In the genomic region with DNA sequence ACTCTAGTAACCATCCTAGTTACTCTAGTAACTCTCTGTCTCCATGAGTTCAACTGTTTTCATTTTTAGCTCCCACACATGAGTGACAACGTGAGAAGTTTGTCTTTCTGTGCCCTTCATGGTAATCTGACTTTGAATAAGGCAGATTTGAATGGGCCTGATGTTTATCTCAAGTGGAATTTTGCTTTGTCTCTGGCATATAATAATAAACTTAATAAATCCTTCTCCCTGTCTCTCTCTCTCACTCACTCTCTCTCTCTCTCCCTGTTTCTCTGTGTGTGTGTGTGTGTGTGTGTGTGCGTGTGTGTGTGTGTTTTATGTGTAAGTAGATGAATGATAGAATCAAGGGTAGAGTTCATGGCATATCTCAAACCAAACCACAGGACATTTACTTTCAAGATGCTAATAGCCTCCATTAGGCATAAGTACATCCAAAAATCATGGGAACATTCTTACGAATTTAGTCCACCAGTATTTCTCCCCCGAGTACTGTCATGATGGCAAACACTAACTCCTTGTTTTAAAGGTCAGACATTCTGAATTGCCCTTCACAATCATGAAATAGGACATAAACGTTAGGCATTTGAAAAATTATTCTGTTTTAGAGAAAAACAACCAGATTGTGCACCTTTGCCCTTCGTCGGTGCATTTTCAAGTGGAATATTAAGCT, we compare ENCODE assay signal across 27 cellular contexts.
DNase-seq lines count a peak whose midpoint lies in the region; ATAC-seq, FAIRE-seq and TF ChIP-seq lines count a peak whose summit lies in the region.
"Had no signal": no experiment of that assay in that cellular context is flagged by ENCODE, and none has a peak within 500 bp of the region (broad histone marks: within the 10 kb centered on the region; RNA-seq: fewer than 3 reads in every experiment).

No MANE protein-coding gene starts in this region.

- no peaks in the 10 kb centered on the region for H4K20me1 ChIP-seq in HepG2 (ENCODE audit: insufficient read depth, low read length)

- H3K79me2 ChIP-seq in parathyroid adenoma (no peaks in the 10 kb centered on the region), HepG2 (ENCODE audit: insufficient read depth, low read length) (no peaks in the 10 kb centered on the region)

- TF ChIP-seq RAD21 in HepG2 (CRISPR knock-in tag; IDR thresholded peaks at IDR 0.05) = no peak

- ATAC-seq in SK-N-SH treated with all-trans-retinoic acid at 6 μM for 48 hours = no peak
- no peak for ATAC-seq in HG03095 (IDR thresholded peaks at IDR 0.05; ENCODE audit: unreplicated experiment)
- ATAC-seq in HepG2 = no peak
- ATAC-seq in HG03442 (IDR thresholded peaks at IDR 0.05; ENCODE audit: unreplicated experiment) = no peak
- ATAC-seq: foreskin keratinocyte; stimulated activated naive CD8-positive, alpha-beta T cell treated with anti-CD3 and anti-CD28 coated beads, Interleukin-15, Interleukin-2, amounts not matched to agents 100 U/mL and 50 U/mL, for 24 hours had no signal

- peak overlapping the region; percentile 96 for H3K27ac ChIP-seq in parathyroid adenoma
- H3K27ac ChIP-seq in HepG2 (ENCODE audit: extremely low read length, insufficient read depth, low read length) = no peak overlapping the region
- H3K27ac ChIP-seq: 22Rv1, ascending aorta, esophagus muscularis mucosa, foreskin keratinocyte, heart right ventricle, testis, vagina had no signal

- POLR2A ChIA-PET in HepG2 (lab: Yijun Ruan, JAX) = no interaction called here

- H3K9me3 ChIP-seq in parathyroid adenoma (ENCODE audit: control insufficient read depth, low read length) (no peaks in the 10 kb centered on the region), HepG2 (ENCODE audit: low read length) (no peaks in the 10 kb centered on the region)
- H3K9me3 ChIP-seq: ascending aorta, esophagus muscularis mucosa, heart right ventricle, testis, vagina had no signal

- no peak for FAIRE-seq in HepG2 (lab: Jason Lieb, UNC)
- FAIRE-seq: D721Med, GM19239 had no signal

- H3K36me3 ChIP-seq in parathyroid adenoma (ENCODE audit: control insufficient read depth, insufficient read depth, low read length) = no peaks in the 10 kb centered on the region
- no peaks in the 10 kb centered on the region for H3K36me3 ChIP-seq in HepG2 (replicated peaks in 1 of 2; ENCODE audit: control insufficient read depth in 1 of 2, insufficient read depth in 2 of 2, low read length in 2 of 2)
- H3K36me3 ChIP-seq: ascending aorta, esophagus muscularis mucosa, heart right ventricle, vagina had no signal

- H2AFZ ChIP-seq in parathyroid adenoma (peak overlapping the region; percentile 58), HepG2 (ENCODE audit: low read length) (no peak overlapping the region)

- intact Hi-C loops in HepG2 (cut with micrococcal nuclease; ENCODE audit: unreplicated experiment) = no loop called here

- H3K4me3 ChIP-seq in parathyroid adenoma (ENCODE audit: low read depth, low read length) (peak overlapping the region; percentile 24), HepG2 (replicated peaks in 1 of 3; ENCODE audit: insufficient read depth in 1 of 3, low read depth in 2 of 3, low read length in 3 of 3) (no peak overlapping the region)
- H3K4me3 ChIP-seq: ascending aorta, esophagus muscularis mucosa, heart right ventricle, testis, vagina had no signal

- 26% methylated on average over 7 of the region's 7 CpGs for WGBS in HepG2 (ENCODE audit: low lambda C conversion rate)

- BruUV-seq in HepG2 (replicated peaks; lab: Mats Ljungman, UMichigan) = no TSS peak

- DNase-seq in DMS 273 (lab: John Stamatoyannopoulos, UW; ENCODE audit: unreplicated experiment) (peak; percentile 37), DMS 273 treated with DMSO at 0.1 percent for 48 hours (lab: John Stamatoyannopoulos, UW) (no peak), NCI-H1092 treated with DMSO at 0.1 percent for 48 hours (lab: John Stamatoyannopoulos, UW) (peak; percentile 89), HepG2 (ENCODE audit: low spot score) (no peak)
- DNase-seq: activated CD4-positive, alpha-beta T cell treated with anti-CD3 and anti-CD28 coated beads for 1 hour; activated effector memory CD4-positive, alpha-beta T cell treated with Interleukin-2 at 50 U/mL for 16 hours; activated naive CD8-positive, alpha-beta T cell treated with anti-CD3 and anti-CD28 coated beads for 36 hours; endodermal cell; foreskin keratinocyte; H7; heart right ventricle; mammary epithelial cell; NCI-H1436; NCI-H510A treated with DMSO at 0.1 percent for 48 hours; stimulated activated naive CD8-positive, alpha-beta T cell treated with anti-CD3 and anti-CD28 coated beads, Interleukin-15, Interleukin-2, amounts not matched to agents 100 U/mL and 50 U/mL, for 24 hours; T-helper 2 cell; testis had no signal

- H3K27me3 ChIP-seq in parathyroid adenoma (ENCODE audit: control insufficient read depth, insufficient read depth, low read length) = no peaks in the 10 kb centered on the region
- H3K27me3 ChIP-seq in HepG2 (ENCODE audit: control insufficient read depth in 1 of 2, insufficient read depth in 2 of 2, low read length in 2 of 2) = no peaks in the 10 kb centered on the region; a peak in 1 of 5 replicates
- H3K27me3 ChIP-seq: ascending aorta, esophagus muscularis mucosa, foreskin keratinocyte, testis, vagina had no signal

- in situ Hi-C loops in HepG2 (cut with HindIII; ENCODE audit: extremely low pct_ligation_motif_present, low pct_unique_long_range_greater_than_20kb) = no loop called here

- H3K4me2 ChIP-seq in parathyroid adenoma (ENCODE audit: low read length) = peak overlapping the region; percentile 4
- H3K4me2 ChIP-seq in HepG2 (ENCODE audit: low read depth, low read length) = no peak overlapping the region

- H3K4me1 ChIP-seq in parathyroid adenoma = peaks cover 4% of the 10 kb centered on the region
- no peaks in the 10 kb centered on the region for H3K4me1 ChIP-seq in HepG2 (ENCODE audit: insufficient read depth, low read length)
- H3K4me1 ChIP-seq: ascending aorta, foreskin keratinocyte, vagina had no signal

- TF ChIP-seq POLR2A in HepG2 (IDR thresholded peaks at IDR 0.05; ENCODE audit: insufficient read depth in 1 of 2, low read depth in 2 of 2, low read length in 2 of 2) = no peak

- TF ChIP-seq CTCF in parathyroid adenoma (IDR thresholded peaks at IDR 0.05) (no peak), HepG2 (CRISPR knock-in tag; IDR thresholded peaks at IDR 0.05) (no peak)

- CTCF ChIA-PET in HepG2 (lab: Yijun Ruan, JAX; ENCODE audit: low intra/inter-chr PET ratio, low total read pairs) = no interaction called here

- TF ChIP-seq EP300 in HepG2 (IDR thresholded peaks at IDR 0.05; ENCODE audit: low read depth in 2 of 2, low read length in 2 of 2) (no peak), HepG2 (CRISPR knock-in tag; IDR thresholded peaks at IDR 0.05; ENCODE audit: borderline replicate concordance) (no peak)

- no peak overlapping the region for H3K9ac ChIP-seq in parathyroid adenoma
- H3K9ac ChIP-seq in HepG2 (ENCODE audit: insufficient read depth, low read depth, low read length) = no peak overlapping the region

TF ChIP-seq in SK-N-SH treated with all-trans-retinoic acid at 6 μM for 48 hours, 23 proteins besides CTCF, POLR2A, EP300 and RAD21:
- no peak for TF ChIP-seq ZNF8 (CRISPR knock-in tag; IDR thresholded peaks at IDR 0.05)
- 0 out of 2 replicates have a peak, but pooled peaks have one; percentile 11 for TF ChIP-seq ISL1 (CRISPR knock-in tag; IDR thresholded peaks at IDR 0.05)

TF ChIP-seq in HepG2, 621 proteins besides CTCF, POLR2A, EP300 and RAD21 (continues in another document):
- TF ChIP-seq RARA (CRISPR knock-in tag; IDR thresholded peaks at IDR 0.05) = no peak
- TF ChIP-seq ZNF775 (CRISPR knock-in tag; IDR thresholded peaks at IDR 0.05; ENCODE audit: borderline replicate concordance) = no peak
- TF ChIP-seq, protein P1, sequence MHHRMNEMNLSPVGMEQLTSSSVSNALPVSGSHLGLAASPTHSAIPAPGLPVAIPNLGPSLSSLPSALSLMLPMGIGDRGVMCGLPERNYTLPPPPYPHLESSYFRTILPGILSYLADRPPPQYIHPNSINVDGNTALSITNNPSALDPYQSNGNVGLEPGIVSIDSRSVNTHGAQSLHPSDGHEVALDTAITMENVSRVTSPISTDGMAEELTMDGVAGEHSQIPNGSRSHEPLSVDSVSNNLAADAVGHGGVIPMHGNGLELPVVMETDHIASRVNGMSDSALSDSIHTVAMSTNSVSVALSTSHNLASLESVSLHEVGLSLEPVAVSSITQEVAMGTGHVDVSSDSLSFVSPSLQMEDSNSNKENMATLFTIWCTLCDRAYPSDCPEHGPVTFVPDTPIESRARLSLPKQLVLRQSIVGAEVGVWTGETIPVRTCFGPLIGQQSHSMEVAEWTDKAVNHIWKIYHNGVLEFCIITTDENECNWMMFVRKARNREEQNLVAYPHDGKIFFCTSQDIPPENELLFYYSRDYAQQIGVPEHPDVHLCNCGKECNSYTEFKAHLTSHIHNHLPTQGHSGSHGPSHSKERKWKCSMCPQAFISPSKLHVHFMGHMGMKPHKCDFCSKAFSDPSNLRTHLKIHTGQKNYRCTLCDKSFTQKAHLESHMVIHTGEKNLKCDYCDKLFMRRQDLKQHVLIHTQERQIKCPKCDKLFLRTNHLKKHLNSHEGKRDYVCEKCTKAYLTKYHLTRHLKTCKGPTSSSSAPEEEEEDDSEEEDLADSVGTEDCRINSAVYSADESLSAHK (CRISPR knock-in tag; IDR thresholded peaks at IDR 0.05; ENCODE audit: borderline replicate concordance) = no peak
- no peak for TF ChIP-seq ZNF367 (CRISPR knock-in tag; IDR thresholded peaks at IDR 0.05; ENCODE audit: borderline replicate concordance)
- no peak for TF ChIP-seq ZNF891 (CRISPR knock-in tag; IDR thresholded peaks at IDR 0.05)
- no peak for TF ChIP-seq NFE2L2 (IDR thresholded peaks at IDR 0.05; ENCODE audit: low read length)
- no peak for TF ChIP-seq HDAC2 (CRISPR knock-in tag; IDR thresholded peaks at IDR 0.05)
- TF ChIP-seq JDP2 (CRISPR knock-in tag; IDR thresholded peaks at IDR 0.05; ENCODE audit: borderline replicate concordance) = no peak
- TF ChIP-seq ZNF792 (CRISPR knock-in tag; IDR thresholded peaks at IDR 0.05) = no peak
- TF ChIP-seq RFX1 (IDR thresholded peaks at IDR 0.05) = no peak
- TF ChIP-seq ZNF343 (CRISPR knock-in tag; IDR thresholded peaks at IDR 0.05) = no peak
- no peak for TF ChIP-seq RARG (CRISPR knock-in tag; IDR thresholded peaks at IDR 0.05; ENCODE audit: low read depth)
- TF ChIP-seq, protein P2, sequence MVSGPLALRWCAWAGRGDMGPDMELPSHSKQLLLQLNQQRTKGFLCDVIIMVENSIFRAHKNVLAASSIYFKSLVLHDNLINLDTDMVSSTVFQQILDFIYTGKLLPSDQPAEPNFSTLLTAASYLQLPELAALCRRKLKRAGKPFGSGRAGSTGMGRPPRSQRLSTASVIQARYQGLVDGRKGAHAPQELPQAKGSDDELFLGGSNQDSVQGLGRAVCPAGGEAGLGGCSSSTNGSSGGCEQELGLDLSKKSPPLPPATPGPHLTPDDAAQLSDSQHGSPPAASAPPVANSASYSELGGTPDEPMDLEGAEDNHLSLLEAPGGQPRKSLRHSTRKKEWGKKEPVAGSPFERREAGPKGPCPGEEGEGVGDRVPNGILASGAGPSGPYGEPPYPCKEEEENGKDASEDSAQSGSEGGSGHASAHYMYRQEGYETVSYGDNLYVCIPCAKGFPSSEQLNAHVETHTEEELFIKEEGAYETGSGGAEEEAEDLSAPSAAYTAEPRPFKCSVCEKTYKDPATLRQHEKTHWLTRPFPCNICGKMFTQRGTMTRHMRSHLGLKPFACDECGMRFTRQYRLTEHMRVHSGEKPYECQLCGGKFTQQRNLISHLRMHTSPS (CRISPR knock-in tag; IDR thresholded peaks at IDR 0.05; ENCODE audit: low read depth) = no peak

Comparison
In these comparisons a context has a peak if more than half of its experiments do, and no peak if none do; other contexts are left out.
1. DNase-seq: peak in DMS 273 (single experiment) and NCI-H1092 treated with DMSO at 0.1 percent for 48 hours (single experiment); none in DMS 273 treated with DMSO at 0.1 percent for 48 hours (single experiment) and HepG2 (single experiment).